ENCODE assay signal across 21 cellular contexts in genomic region chr3:149954812-149955211, GRCh38. TPM values are rescaled to one million over a fixed set of nuclear protein-coding genes. Genes with fewer than 3 reads are reported as not detected.
A peak's percentile ranks its signal among the peaks of the same experiment; 100 is the strongest.
DNase-seq lines count a peak whose midpoint lies in the region; ATAC-seq, FAIRE-seq and TF ChIP-seq lines count a peak whose summit lies in the region.
"Had no signal": no experiment of that assay in that cellular context is flagged by ENCODE, and none has a peak within 500 bp of the region (broad histone marks: within the 10 kb centered on the region; RNA-seq: fewer than 3 reads in every experiment).

No MANE protein-coding gene starts in this region.

- no peaks in the 10 kb centered on the region for H3K27me3 ChIP-seq in ovary

- intact Hi-C loops in ovary (cut with DNase I), result no loop called here

- H3K4me3 ChIP-seq in A549 (no peak overlapping the region), SK-N-MC (peak overlapping the region; percentile 58), ovary (no peak overlapping the region)

- no peak for TF ChIP-seq RAD21 in A549 (conservative IDR thresholded peaks at IDR 0.05 in 1 of 2, IDR thresholded peaks at IDR 0.05 in 1 of 2)

- DNase-seq in A549 (ENCODE audit: low read depth in 1 of 2, low spot score in 1 of 2) (no peak), EH (ENCODE audit: low read depth) (peak; percentile 55), SK-N-MC (ENCODE audit: low read depth, low spot score) (peak; percentile 100), fibroblast of gingiva (ENCODE audit: low read depth) (peak; percentile 63), ovary (no peak), NCI-H1048 (lab: John Stamatoyannopoulos, UW) (no peak)
- DNase-seq: central memory CD4-positive, alpha-beta T cell; MV-4-11; NCI-H1694; NCI-H226; NCI-H774; stimulated activated CD4-positive, alpha-beta T cell treated with anti-CD3 and anti-CD28 coated beads, Interleukin-1b, Interleukin-23, amount 100 ng/mL, for 48 hours; WERI-Rb-1 had no signal

- ATAC-seq in A549, result no peak
- ATAC-seq in GM18907 (IDR thresholded peaks at IDR 0.05; ENCODE audit: unreplicated experiment), result no peak
- ATAC-seq in HG03469 (IDR thresholded peaks at IDR 0.05; ENCODE audit: unreplicated experiment), result no peak
- ATAC-seq: activated naive CD4-positive, alpha-beta T cell treated with anti-CD3 and anti-CD28 coated beads, Interleukin-2, amount 50 U/mL, for 72 hours had no signal

- no peak for FAIRE-seq in A549 (lab: Jason Lieb, UNC)
- FAIRE-seq: astrocyte, GM18507 had no signal

- POLR2A ChIA-PET in A549 (lab: Yijun Ruan, JAX), result no interaction called here

- H3K9ac ChIP-seq in SK-N-MC (ENCODE audit: insufficient read length), result no peak overlapping the region
- H3K9ac ChIP-seq: KMS-11 had no signal

- CTCF ChIA-PET in A549 (lab: Yijun Ruan, JAX), result interaction anchor here (1.1 to 1.5 kb wide), 3 partner anchors 10 to 124 kb away, joined by 3 to 4 read pairs (median 3); no protein-coding TSS in a partner anchor

- 89% methylated on average over 1 of the region's 1 CpG for WGBS in A549 (ENCODE audit: missing lambda C conversion rate)
- WGBS in ovary, 3 donors, result 43 to 60% (median 56%) methylated on average over 1 of the region's 1 CpG

- H3K36me3 ChIP-seq in SK-N-MC (ENCODE audit: insufficient read depth, low read length), result peaks cover 75% of the 10 kb centered on the region
- no peaks in the 10 kb centered on the region for H3K36me3 ChIP-seq in ovary

- no peak overlapping the region for H3K4me2 ChIP-seq in A549
- H3K4me2 ChIP-seq: KMS-11 had no signal

- no peak for TF ChIP-seq CTCF in A549 (IDR thresholded peaks at IDR 0.05)
- TF ChIP-seq CTCF in ovary (IDR thresholded peaks at IDR 0.05), result no peak

- H3K4me1 ChIP-seq in A549, result peaks cover 15% of the 10 kb centered on the region
- H3K4me1 ChIP-seq in ovary (ENCODE audit: insufficient read depth), result no peaks in the 10 kb centered on the region

- TF ChIP-seq POLR2A in A549 (IDR thresholded peaks at IDR 0.05; ENCODE audit: low read length) (no peak), ovary (IDR thresholded peaks at IDR 0.05) (no peak)

- H3K9me3 ChIP-seq in A549 (no peaks in the 10 kb centered on the region), SK-N-MC (ENCODE audit: low read depth, low read length) (no peaks in the 10 kb centered on the region), ovary (no peaks in the 10 kb centered on the region)

- TF ChIP-seq EP300 in A549 (IDR thresholded peaks at IDR 0.05) (no peak), ovary (IDR thresholded peaks at IDR 0.05) (no peak)

- H3K27ac ChIP-seq in A549, result no peak overlapping the region
- peak overlapping the region; percentile 85 for H3K27ac ChIP-seq in SK-N-MC
- no peak overlapping the region for H3K27ac ChIP-seq in ovary
- H3K27ac ChIP-seq: C4-2B, KMS-11, RWPE1, WERI-Rb-1 had no signal

TF ChIP-seq in A549, 52 proteins besides CTCF, POLR2A, EP300 and RAD21:
- TF ChIP-seq KDM5A (IDR thresholded peaks at IDR 0.05), result no peak
- peak; percentile 9 for TF ChIP-seq MAFK (IDR thresholded peaks at IDR 0.05; ENCODE audit: partially characterized antibody)

RNA-seq across cellular contexts. Expression of gene PFN2, which starts 15.9 kb away (rescaled TPM):
- polyA plus RNA-seq in A549 (2011; rRNA removed) (406 and 539 TPM in 2 replicates), A549 (2017; fragmentation: RNase III; extraction: RNeasy Plus Mini Kit Qiagen cat#74134 plus additional on column Dnase treatment) (201 to 231 TPM (median 222 TPM) in 3 replicates), ovary (100 to 1,000 TPM in 1 of 2 donors, 10 to 100 TPM in 1; 83.2 to 175 TPM)
- polyA plus RNA-seq in A549 (2012; cell fraction: cytosol; rRNA removed), result 191 and 210 TPM in 2 replicates
- polyA plus RNA-seq in A549 (2012; cell fraction: nucleus; rRNA removed), result 78.8 and 97.0 TPM in 2 replicates
- polyA minus RNA-seq in A549 (2011; rRNA and poly(A)+ RNA removed), result 117 and 129 TPM in 2 replicates
- 100 to 1,000 TPM in 1 of 7 donors, 10 to 100 TPM in 6; 48.3 to 113 (median 88.9) TPM for total RNA-seq in ovary

Comparison
In these comparisons a context has a peak if more than half of its experiments do, and no peak if none do; other contexts are left out.
1. DNase-seq: peak in EH (single experiment), SK-N-MC (single experiment) and fibroblast of gingiva (single experiment); none in A549 (0 of 2), ovary (0 of 5) and NCI-H1048 (single experiment).